10 cellular contexts compared by ENCODE assay signal in the genomic region with DNA sequence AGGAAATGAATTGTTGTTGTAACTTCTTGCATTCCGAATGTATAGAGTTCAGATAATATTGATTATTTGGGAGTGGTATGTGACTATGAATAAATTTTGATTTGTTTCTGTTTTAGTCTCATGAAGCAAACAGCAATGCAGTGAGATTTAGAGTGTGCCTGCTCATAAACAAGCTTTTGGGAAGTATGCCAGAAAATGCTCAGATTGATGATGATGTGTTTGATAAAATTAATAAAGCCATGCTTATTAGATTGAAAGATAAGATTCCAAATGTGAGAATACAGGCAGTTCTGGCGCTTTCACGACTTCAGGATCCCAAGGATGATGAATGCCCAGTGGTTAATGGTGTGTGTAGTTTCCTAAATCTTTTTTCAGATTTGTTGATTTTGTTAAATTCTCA. TPM values are rescaled to one million over a fixed set of nuclear protein-coding genes. Genes with fewer than 3 reads are reported as not detected.
A peak's percentile ranks its signal among the peaks of the same experiment; 100 is the strongest.
DNase-seq lines count a peak whose midpoint lies in the region; ATAC-seq and TF ChIP-seq lines count a peak whose summit lies in the region.
"Had no signal": no experiment of that assay in that cellular context is flagged by ENCODE, and none has a peak within 500 bp of the region (broad histone marks: within the 10 kb centered on the region; RNA-seq: fewer than 3 reads in every experiment).

No MANE protein-coding gene starts in this region.

- intact Hi-C loops in activated CD8-positive, alpha-beta T cell treated with anti-CD3 and anti-CD28 coated beads for 36 hours (cut with micrococcal nuclease), result loop anchor here (5.0 kb wide), 1 partner anchor 210 kb away; a partner anchor contains a TSS

- H3K9ac ChIP-seq in BLaER1 treated with 17β-estradiol and CSF1 and Interleukin-3, amounts not matched to agents 10 nM and 100 nM, result peak overlapping the region; percentile 7 to 99 (median 95); a peak in 20 of 22 replicates
- H3K9ac ChIP-seq in iPS-18a (ENCODE audit: low read length), result peak overlapping the region; percentile 99

- no peaks in the 10 kb centered on the region for H3K9me3 ChIP-seq in BLaER1 treated with 17β-estradiol and CSF1 and Interleukin-3, amounts not matched to agents 10 nM and 100 nM (replicated peaks in 1 of 11)
- no peaks in the 10 kb centered on the region for H3K9me3 ChIP-seq in iPS-18a (ENCODE audit: control insufficient read depth, low read depth, low read length)
- H3K9me3 ChIP-seq: right atrium auricular region had no signal

- POLR2A ChIA-PET in activated CD8-positive, alpha-beta T cell treated with anti-CD3 and anti-CD28 coated beads for 36 hours (lab: Charles Lee), result interaction anchor here (0.9 kb wide), 1 partner anchor 12 kb away, joined by 3 read pairs; no protein-coding TSS in a partner anchor

- CTCF ChIA-PET in activated CD8-positive, alpha-beta T cell treated with anti-CD3 and anti-CD28 coated beads for 36 hours (lab: Charles Lee), result interaction anchor here (1.5 kb wide), 1 partner anchor 177 kb away, joined by 4 read pairs; no protein-coding TSS in a partner anchor

- DNase-seq in HFF-Myc (ENCODE audit: extremely low read depth, low read depth), result no peak
- DNase-seq in activated CD8-positive, alpha-beta T cell treated with anti-CD3 and anti-CD28 coated beads for 36 hours, result no peak
- DNase-seq in NCI-H187 treated with DMSO at 0.1 percent for 48 hours (lab: John Stamatoyannopoulos, UW), result no peak
- DNase-seq in H7, result no peak
- DNase-seq: effector memory CD8-positive, alpha-beta T cell had no signal

- H4K20me1 ChIP-seq in BLaER1 treated with 17β-estradiol and CSF1 and Interleukin-3, amounts not matched to agents 10 nM and 100 nM, result peaks cover 16 to 66% (median 44%) of the 10 kb centered on the region in 11 experiments; a peak in 21 of 22 replicates

- peaks cover 63% of the 10 kb centered on the region for H3K36me3 Mint-ChIP-seq in activated CD8-positive, alpha-beta T cell treated with anti-CD3 and anti-CD28 coated beads for 36 hours (ENCODE audit: low read depth)

- H3K4me1 Mint-ChIP-seq in activated CD8-positive, alpha-beta T cell treated with anti-CD3 and anti-CD28 coated beads for 36 hours (ENCODE audit: low read depth), result peaks cover 26% of the 10 kb centered on the region

- no peaks in the 10 kb centered on the region for H3K27me3 ChIP-seq in BLaER1 treated with 17β-estradiol and CSF1 and Interleukin-3, amounts not matched to agents 10 nM and 100 nM
- H3K27me3 ChIP-seq in iPS-18a (ENCODE audit: control insufficient read depth, insufficient read depth, low read length) (no peaks in the 10 kb centered on the region), H7 (ENCODE audit: control insufficient read depth, insufficient read depth, low read length) (no peaks in the 10 kb centered on the region)
- H3K27me3 ChIP-seq: right atrium auricular region had no signal

- ATAC-seq in activated CD8-positive, alpha-beta T cell treated with anti-CD3 and anti-CD28 coated beads for 36 hours, result no peak
- ATAC-seq in GM21360 (IDR thresholded peaks at IDR 0.05; ENCODE audit: unreplicated experiment) (no peak), GM21526 (IDR thresholded peaks at IDR 0.05; ENCODE audit: low FRiP score, unreplicated experiment) (no peak)
- ATAC-seq: effector memory CD8-positive, alpha-beta T cell had no signal

- TF ChIP-seq CTCF in HFF-Myc (IDR thresholded peaks at IDR 0.05; ENCODE audit: low read depth, low read length, missing control alignments), result no peak
- TF ChIP-seq CTCF in activated CD8-positive, alpha-beta T cell treated with anti-CD3 and anti-CD28 coated beads for 36 hours (IDR thresholded peaks at IDR 0.05), result no peak

- H3K4me1 ChIP-seq in BLaER1 treated with 17β-estradiol and CSF1 and Interleukin-3, amounts not matched to agents 10 nM and 100 nM, result peaks cover 18 to 50% (median 28%) of the 10 kb centered on the region in 10 experiments
- H3K4me1 ChIP-seq in iPS-18a (ENCODE audit: control insufficient read depth, low read depth, low read length), result peaks cover 5% of the 10 kb centered on the region

- H3K4me3 ChIP-seq in BLaER1 treated with 17β-estradiol and CSF1 and Interleukin-3, amounts not matched to agents 10 nM and 100 nM, result peak overlapping the region; percentile 75 to 96 (median 85); a peak in 17 of 20 replicates
- H3K4me3 ChIP-seq in HFF-Myc (replicated peaks; ENCODE audit: low read depth, low read length) (peak overlapping the region; percentile 58), iPS-18a (ENCODE audit: low read length) (peak overlapping the region; percentile 73), H7 (ENCODE audit: insufficient read depth, low read depth, low read length) (no peak overlapping the region; the same call in 1 of the 2 replicates)
- H3K4me3 ChIP-seq: right atrium auricular region had no signal

- no peaks in the 10 kb centered on the region for H3K9me3 Mint-ChIP-seq in activated CD8-positive, alpha-beta T cell treated with anti-CD3 and anti-CD28 coated beads for 36 hours
- H3K9me3 Mint-ChIP-seq: effector memory CD8-positive, alpha-beta T cell had no signal

- H3K27ac ChIP-seq in BLaER1 treated with 17β-estradiol and CSF1 and Interleukin-3, amounts not matched to agents 10 nM and 100 nM, result peak overlapping the region in 7 of 11 experiments; percentile 55 to 98 (median 94); a peak in 9 of 22 replicates
- no peak overlapping the region for H3K27ac ChIP-seq in iPS-18a (ENCODE audit: low read length)
- H3K27ac ChIP-seq: right atrium auricular region had no signal

- H3K4me3 Mint-ChIP-seq in activated CD8-positive, alpha-beta T cell treated with anti-CD3 and anti-CD28 coated beads for 36 hours, result peak overlapping the region; percentile 94

- H3K27me3 Mint-ChIP-seq in activated CD8-positive, alpha-beta T cell treated with anti-CD3 and anti-CD28 coated beads for 36 hours, result peaks cover 2% of the 10 kb centered on the region
- H3K27me3 Mint-ChIP-seq: effector memory CD8-positive, alpha-beta T cell had no signal

- H3K4me2 ChIP-seq in BLaER1 treated with 17β-estradiol and CSF1 and Interleukin-3, amounts not matched to agents 10 nM and 100 nM, result peak overlapping the region; percentile 60 to 87 (median 82); a peak in 21 of 22 replicates

- no peak overlapping the region for H3K27ac Mint-ChIP-seq in activated CD8-positive, alpha-beta T cell treated with anti-CD3 and anti-CD28 coated beads for 36 hours

- peaks cover 0 to 55% (median 41%) of the 10 kb centered on the region in 11 experiments; a peak in 18 of 22 replicates for H3K36me3 ChIP-seq in BLaER1 treated with 17β-estradiol and CSF1 and Interleukin-3, amounts not matched to agents 10 nM and 100 nM
- peaks cover 34% of the 10 kb centered on the region for H3K36me3 ChIP-seq in iPS-18a (ENCODE audit: control insufficient read depth, low read depth, low read length)
- no peaks in the 10 kb centered on the region; the same call in 1 of the 2 replicates for H3K36me3 ChIP-seq in H7 (replicated peaks; ENCODE audit: control insufficient read depth, insufficient read depth, low read length)
- H3K36me3 ChIP-seq: right atrium auricular region had no signal

RNA-seq across cellular contexts. Expression of a gene that starts 2.0 kb away (rescaled TPM):
- 10 to 100 TPM; 63.3 to 65.9 TPM for total RNA-seq in activated CD8-positive, alpha-beta T cell treated with anti-CD3 and anti-CD28 coated beads for 36 hours
- total RNA-seq in H7 (2014; rRNA removed; shearing (Covaris generic)), result 75.2 and 77.1 TPM in 2 replicates

RNA-seq across cellular contexts. Expression of a gene that starts 2.2 kb away (rescaled TPM):
- 10 to 100 TPM; 42.4 to 44.5 TPM for total RNA-seq in activated CD8-positive, alpha-beta T cell treated with anti-CD3 and anti-CD28 coated beads for 36 hours
- 26.1 and 31.1 TPM in 2 replicates for total RNA-seq in H7 (2014; rRNA removed; shearing (Covaris generic))

RNA-seq across cellular contexts. Expression of a gene that starts 31.4 kb away (rescaled TPM):
- total RNA-seq in activated CD8-positive, alpha-beta T cell treated with anti-CD3 and anti-CD28 coated beads for 36 hours, result under 1 TPM in 1 of 2 experiments, not detected in 1; 0.05 TPM
- total RNA-seq in H7 (2014; rRNA removed; shearing (Covaris generic)), result not detected in 2 replicates
- total RNA-seq: right atrium auricular region had no signal
